ENCODE assay signal across 2 cellular contexts in the genomic region with DNA sequence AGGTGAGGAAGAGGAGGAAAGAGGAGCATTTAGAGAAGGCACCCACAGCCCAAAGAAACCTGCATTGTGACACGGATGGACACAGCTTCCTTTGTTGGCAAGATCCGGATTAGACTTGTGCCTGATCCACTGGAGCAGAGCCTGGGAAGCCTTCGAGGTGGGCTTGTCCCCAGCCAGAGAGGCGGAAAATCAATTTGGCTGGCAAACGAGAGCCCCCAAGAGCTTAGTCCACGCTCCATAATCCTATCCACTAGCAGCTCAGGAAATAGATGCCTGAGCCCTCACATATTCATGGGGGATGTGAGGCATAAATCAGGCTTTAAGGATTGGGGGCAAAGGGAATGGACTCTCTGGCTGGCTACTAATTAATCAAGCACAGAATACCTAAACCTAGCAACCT.
TF ChIP-seq lines count a peak whose summit lies in the region.

No MANE protein-coding gene starts in this region.

TF ChIP-seq in GM23338, 12 proteins besides CTCF, POLR2A, EP300 and RAD21 (continues in another document):
- TF ChIP-seq ZNF331 (CRISPR knock-in tag; IDR thresholded peaks at IDR 0.05; ENCODE audit: low read depth) = no peak
- TF ChIP-seq, protein P1, sequence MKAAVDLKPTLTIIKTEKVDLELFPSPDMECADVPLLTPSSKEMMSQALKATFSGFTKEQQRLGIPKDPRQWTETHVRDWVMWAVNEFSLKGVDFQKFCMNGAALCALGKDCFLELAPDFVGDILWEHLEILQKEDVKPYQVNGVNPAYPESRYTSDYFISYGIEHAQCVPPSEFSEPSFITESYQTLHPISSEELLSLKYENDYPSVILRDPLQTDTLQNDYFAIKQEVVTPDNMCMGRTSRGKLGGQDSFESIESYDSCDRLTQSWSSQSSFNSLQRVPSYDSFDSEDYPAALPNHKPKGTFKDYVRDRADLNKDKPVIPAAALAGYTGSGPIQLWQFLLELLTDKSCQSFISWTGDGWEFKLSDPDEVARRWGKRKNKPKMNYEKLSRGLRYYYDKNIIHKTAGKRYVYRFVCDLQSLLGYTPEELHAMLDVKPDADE (IDR thresholded peaks at IDR 0.05) = no peak
- TF ChIP-seq NANOG (IDR thresholded peaks at IDR 0.05; ENCODE audit: borderline replicate concordance) = no peak
- TF ChIP-seq, protein P2, sequence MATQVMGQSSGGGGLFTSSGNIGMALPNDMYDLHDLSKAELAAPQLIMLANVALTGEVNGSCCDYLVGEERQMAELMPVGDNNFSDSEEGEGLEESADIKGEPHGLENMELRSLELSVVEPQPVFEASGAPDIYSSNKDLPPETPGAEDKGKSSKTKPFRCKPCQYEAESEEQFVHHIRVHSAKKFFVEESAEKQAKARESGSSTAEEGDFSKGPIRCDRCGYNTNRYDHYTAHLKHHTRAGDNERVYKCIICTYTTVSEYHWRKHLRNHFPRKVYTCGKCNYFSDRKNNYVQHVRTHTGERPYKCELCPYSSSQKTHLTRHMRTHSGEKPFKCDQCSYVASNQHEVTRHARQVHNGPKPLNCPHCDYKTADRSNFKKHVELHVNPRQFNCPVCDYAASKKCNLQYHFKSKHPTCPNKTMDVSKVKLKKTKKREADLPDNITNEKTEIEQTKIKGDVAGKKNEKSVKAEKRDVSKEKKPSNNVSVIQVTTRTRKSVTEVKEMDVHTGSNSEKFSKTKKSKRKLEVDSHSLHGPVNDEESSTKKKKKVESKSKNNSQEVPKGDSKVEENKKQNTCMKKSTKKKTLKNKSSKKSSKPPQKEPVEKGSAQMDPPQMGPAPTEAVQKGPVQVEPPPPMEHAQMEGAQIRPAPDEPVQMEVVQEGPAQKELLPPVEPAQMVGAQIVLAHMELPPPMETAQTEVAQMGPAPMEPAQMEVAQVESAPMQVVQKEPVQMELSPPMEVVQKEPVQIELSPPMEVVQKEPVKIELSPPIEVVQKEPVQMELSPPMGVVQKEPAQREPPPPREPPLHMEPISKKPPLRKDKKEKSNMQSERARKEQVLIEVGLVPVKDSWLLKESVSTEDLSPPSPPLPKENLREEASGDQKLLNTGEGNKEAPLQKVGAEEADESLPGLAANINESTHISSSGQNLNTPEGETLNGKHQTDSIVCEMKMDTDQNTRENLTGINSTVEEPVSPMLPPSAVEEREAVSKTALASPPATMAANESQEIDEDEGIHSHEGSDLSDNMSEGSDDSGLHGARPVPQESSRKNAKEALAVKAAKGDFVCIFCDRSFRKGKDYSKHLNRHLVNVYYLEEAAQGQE (IDR thresholded peaks at IDR 0.05; ENCODE audit: unreplicated experiment) = no peak
- no peak for TF ChIP-seq ZNF114 (CRISPR knock-in tag; IDR thresholded peaks at IDR 0.05)
- no peak for TF ChIP-seq EZH2 (IDR thresholded peaks at IDR 0.05; ENCODE audit: low read depth, unreplicated experiment)
- TF ChIP-seq STAT1 (IDR thresholded peaks at IDR 0.05; ENCODE audit: unreplicated experiment) = no peak
- no peak for TF ChIP-seq CREB1 (CRISPR knock-in tag; IDR thresholded peaks at IDR 0.05; ENCODE audit: low read depth)
- no peak for TF ChIP-seq JUNB (IDR thresholded peaks at IDR 0.05; ENCODE audit: unreplicated experiment)
- no peak for TF ChIP-seq ZNF462 (CRISPR knock-in tag; IDR thresholded peaks at IDR 0.05)

TF ChIP-seq in H1, 55 proteins besides CTCF, POLR2A, EP300 and RAD21:
- TF ChIP-seq RXRA (IDR thresholded peaks at IDR 0.05; ENCODE audit: insufficient read depth, low read depth, low read length) (no peak), SRF (IDR thresholded peaks at IDR 0.05; ENCODE audit: low read depth, low read length) (no peak), SUZ12 (IDR thresholded peaks at IDR 0.05; ENCODE audit: low read length) (no peak), USF2 (IDR thresholded peaks at IDR 0.05; ENCODE audit: low read length) (no peak), KDM5A (IDR thresholded peaks at IDR 0.05; ENCODE audit: low read length) (no peak), SP2 (IDR thresholded peaks at IDR 0.05; ENCODE audit: low read length) (no peak), MAFK (IDR thresholded peaks at IDR 0.05; ENCODE audit: low read depth, low read length) (no peak), GTF2F1 (IDR thresholded peaks at IDR 0.05; ENCODE audit: borderline replicate concordance, low read depth, low read length) (no peak), JUN (IDR thresholded peaks at IDR 0.05; ENCODE audit: low read depth, low read length) (no peak), CBX8 (IDR thresholded peaks at IDR 0.05; ENCODE audit: borderline replicate concordance, low read depth, low read length) (no peak), EZH2 (IDR thresholded peaks at IDR 0.05; ENCODE audit: low read depth, low read length, severe bottlenecking) (no peak), JUND (IDR thresholded peaks at IDR 0.05; ENCODE audit: low read length) (no peak), BACH1 (IDR thresholded peaks at IDR 0.05; ENCODE audit: low read length) (no peak), SIX5 (IDR thresholded peaks at IDR 0.05; ENCODE audit: low read depth, low read length) (no peak)
